11 cellular contexts compared by ENCODE assay signal in genomic region chr2:171248205-171248662, GRCh38.
DNase-seq lines count a peak whose midpoint lies in the region; ATAC-seq and TF ChIP-seq lines count a peak whose summit lies in the region.
"Had no signal": no experiment of that assay in that cellular context is flagged by ENCODE, and none has a peak within 500 bp of the region (broad histone marks: within the 10 kb centered on the region; RNA-seq: fewer than 3 reads in every experiment).

No MANE protein-coding gene starts in this region.

- no peak overlapping the region for H3K9ac ChIP-seq in MM.1S (ENCODE audit: low read length)

- H3K4me1 ChIP-seq in psoas muscle = no peaks in the 10 kb centered on the region
- H3K4me1 ChIP-seq in MM.1S (ENCODE audit: low read length) = 0 out of 2 replicates have a peak, but pooled peaks cover 3% of the 10 kb centered on the region
- H3K4me1 ChIP-seq: Caco-2 had no signal

- H3K27ac ChIP-seq in CD4-positive, alpha-beta T cell (ENCODE audit: low read depth, low read length) = no peak overlapping the region
- H3K27ac ChIP-seq in psoas muscle = no peak overlapping the region
- H3K27ac ChIP-seq in coronary artery = no peak overlapping the region
- no peak overlapping the region for H3K27ac ChIP-seq in MM.1S (ENCODE audit: low read length)

- no peaks in the 10 kb centered on the region for H3F3A ChIP-seq in MM.1S (ENCODE audit: insufficient read depth, low read length)

- no peaks in the 10 kb centered on the region for H4K20me1 ChIP-seq in MM.1S (ENCODE audit: insufficient read depth, low read length)

- peaks cover 46% of the 10 kb centered on the region for H3K4me1 Mint-ChIP-seq in CD4-positive, alpha-beta T cell (ENCODE audit: low read depth)
- peaks cover 54% of the 10 kb centered on the region for H3K4me1 Mint-ChIP-seq in activated naive CD4-positive, alpha-beta T cell treated with anti-CD3 and anti-CD28 coated beads, Interleukin-2, amount 50 U/mL, for 24 hours

- intact Hi-C loops in CD4-positive, alpha-beta T cell (cut with DNase I, micrococcal nuclease) = loop anchor here (2.0 to 5.0 kb wide), 2 partner anchors 37 to 81 kb away; no protein-coding TSS in a partner anchor
- intact Hi-C loops in left colon (cut with DNase I, micrococcal nuclease) = no loop called here
- intact Hi-C loops in psoas muscle (cut with DNase I) = no loop called here

- H3K4me2 ChIP-seq in MM.1S (ENCODE audit: low read depth, low read length) = no peak overlapping the region
- H3K4me2 ChIP-seq: smooth muscle cell had no signal

- H3K79me2 ChIP-seq in MM.1S (ENCODE audit: low read length) = no peaks in the 10 kb centered on the region

- no peak for TF ChIP-seq CTCF in CD4-positive, alpha-beta T cell (IDR thresholded peaks at IDR 0.05)
- no peak for TF ChIP-seq CTCF in NB4 (IDR thresholded peaks at IDR 0.05; ENCODE audit: low read depth, low read length)
- TF ChIP-seq CTCF in psoas muscle (IDR thresholded peaks at IDR 0.05) = no peak
- no peak for TF ChIP-seq CTCF in coronary artery (IDR thresholded peaks at IDR 0.05)
- no peak for TF ChIP-seq CTCF in MM.1S (IDR thresholded peaks at IDR 0.05; ENCODE audit: low read length)

- CTCF ChIA-PET in CD4-positive, alpha-beta T cell (lab: Charles Lee) = no interaction called here

- WGBS in psoas muscle, 3 donors = 76 to 84% (median 77%) methylated on average over 5 of the region's 5 CpGs

- no peaks in the 10 kb centered on the region for H3K9me3 Mint-ChIP-seq in CD4-positive, alpha-beta T cell
- H3K9me3 Mint-ChIP-seq in activated naive CD4-positive, alpha-beta T cell treated with anti-CD3 and anti-CD28 coated beads, Interleukin-2, amount 50 U/mL, for 24 hours = peaks cover 6% of the 10 kb centered on the region

- H3K9me2 ChIP-seq in MM.1S (replicated peaks; ENCODE audit: insufficient read depth, low read length) = no peaks in the 10 kb centered on the region

- DNase-seq in CD4-positive, alpha-beta T cell = peak in 6 of 10 experiments; percentile 7 to 39 (median 19)
- DNase-seq in NB4 (ENCODE audit: low read depth) (peak; percentile 64), left colon (no peak), psoas muscle (no peak), coronary artery (ENCODE audit: low spot score) (no peak), MM.1S (no peak)
- DNase-seq: Caco-2, RPMI8226 had no signal

- no peaks in the 10 kb centered on the region for H3K36me3 ChIP-seq in psoas muscle (ENCODE audit: insufficient read depth in 1 of 2, low read depth in 1 of 2)
- no peaks in the 10 kb centered on the region for H3K36me3 ChIP-seq in MM.1S (replicated peaks; ENCODE audit: insufficient read depth, low read length)

- H3K36me3 Mint-ChIP-seq in CD4-positive, alpha-beta T cell (ENCODE audit: low read depth) = no peaks in the 10 kb centered on the region
- H3K36me3 Mint-ChIP-seq in activated naive CD4-positive, alpha-beta T cell treated with anti-CD3 and anti-CD28 coated beads, Interleukin-2, amount 50 U/mL, for 24 hours = peaks cover 2% of the 10 kb centered on the region

- no peak overlapping the region for H3K4me3 ChIP-seq in NB4 (ENCODE audit: low read depth, low read length)
- no peak overlapping the region for H3K4me3 ChIP-seq in psoas muscle
- H3K4me3 ChIP-seq in coronary artery = no peak overlapping the region
- H3K4me3 ChIP-seq in MM.1S (ENCODE audit: low read length) = no peak overlapping the region
- H3K4me3 ChIP-seq: smooth muscle cell had no signal

- H2AFZ ChIP-seq in MM.1S (ENCODE audit: low read length) = no peak overlapping the region

- peaks cover 5% of the 10 kb centered on the region for H3K9me3 ChIP-seq in CD4-positive, alpha-beta T cell (ENCODE audit: control insufficient read depth, low read length)
- peaks cover 7% of the 10 kb centered on the region for H3K9me3 ChIP-seq in psoas muscle
- H3K9me3 ChIP-seq in MM.1S (replicated peaks; ENCODE audit: insufficient read depth, low read length) = no peaks in the 10 kb centered on the region

- H3K27me3 Mint-ChIP-seq in CD4-positive, alpha-beta T cell = no peaks in the 10 kb centered on the region
- H3K27me3 Mint-ChIP-seq in activated naive CD4-positive, alpha-beta T cell treated with anti-CD3 and anti-CD28 coated beads, Interleukin-2, amount 50 U/mL, for 24 hours = no peaks in the 10 kb centered on the region

- H3K27ac Mint-ChIP-seq in CD4-positive, alpha-beta T cell = peak overlapping the region; percentile 48
- peak overlapping the region; percentile 53 for H3K27ac Mint-ChIP-seq in activated naive CD4-positive, alpha-beta T cell treated with anti-CD3 and anti-CD28 coated beads, Interleukin-2, amount 50 U/mL, for 24 hours

- H3K4me3 Mint-ChIP-seq in CD4-positive, alpha-beta T cell = peak overlapping the region; percentile 36
- peak overlapping the region; percentile 19 for H3K4me3 Mint-ChIP-seq in activated naive CD4-positive, alpha-beta T cell treated with anti-CD3 and anti-CD28 coated beads, Interleukin-2, amount 50 U/mL, for 24 hours

- peak; percentile 94 for ATAC-seq in CD4-positive, alpha-beta T cell (ENCODE audit: poor library complexity)
- peak; percentile 52 for ATAC-seq in GM21367 (IDR thresholded peaks at IDR 0.05; ENCODE audit: unreplicated experiment)
- no peak for ATAC-seq in left colon
- ATAC-seq in psoas muscle = no peak

- no peaks in the 10 kb centered on the region for H3K27me3 ChIP-seq in CD4-positive, alpha-beta T cell (ENCODE audit: control insufficient read depth, insufficient read depth, low read length)
- no peaks in the 10 kb centered on the region for H3K27me3 ChIP-seq in psoas muscle (ENCODE audit: insufficient read depth in 3 of 3, low read length in 2 of 3)
- H3K27me3 ChIP-seq in MM.1S (replicated peaks; ENCODE audit: insufficient read depth, low read length) = no peaks in the 10 kb centered on the region

- POLR2A ChIA-PET in CD4-positive, alpha-beta T cell (lab: Charles Lee) = interaction anchor here (0.6 to 2.0 kb wide), 9 partner anchors 12 to 319 kb away, joined by 3 to 9 read pairs (median 5); partner anchors contain the start of gene GORASP2

- TF ChIP-seq POLR2A in NB4 (IDR thresholded peaks at IDR 0.05; ENCODE audit: extremely low read depth, insufficient read length) = no peak

Comparison
In these comparisons a context has a peak if more than half of its experiments do, and no peak if none do; other contexts are left out.
1. ATAC-seq: peak in CD4-positive, alpha-beta T cell (single experiment) and GM21367 (single experiment); none in left colon (single experiment) and psoas muscle (0 of 4).
2. DNase-seq: peak in CD4-positive, alpha-beta T cell (6 of 10) and NB4 (single experiment); none in left colon (0 of 2), psoas muscle (0 of 2), coronary artery (single experiment) and MM.1S (single experiment).
3. intact Hi-C loops: an anchor here in CD4-positive, alpha-beta T cell (2.0 to 5.0 kb wide); none called in left colon and psoas muscle.